9 cellular contexts compared by ENCODE assay signal in the genomic region with DNA sequence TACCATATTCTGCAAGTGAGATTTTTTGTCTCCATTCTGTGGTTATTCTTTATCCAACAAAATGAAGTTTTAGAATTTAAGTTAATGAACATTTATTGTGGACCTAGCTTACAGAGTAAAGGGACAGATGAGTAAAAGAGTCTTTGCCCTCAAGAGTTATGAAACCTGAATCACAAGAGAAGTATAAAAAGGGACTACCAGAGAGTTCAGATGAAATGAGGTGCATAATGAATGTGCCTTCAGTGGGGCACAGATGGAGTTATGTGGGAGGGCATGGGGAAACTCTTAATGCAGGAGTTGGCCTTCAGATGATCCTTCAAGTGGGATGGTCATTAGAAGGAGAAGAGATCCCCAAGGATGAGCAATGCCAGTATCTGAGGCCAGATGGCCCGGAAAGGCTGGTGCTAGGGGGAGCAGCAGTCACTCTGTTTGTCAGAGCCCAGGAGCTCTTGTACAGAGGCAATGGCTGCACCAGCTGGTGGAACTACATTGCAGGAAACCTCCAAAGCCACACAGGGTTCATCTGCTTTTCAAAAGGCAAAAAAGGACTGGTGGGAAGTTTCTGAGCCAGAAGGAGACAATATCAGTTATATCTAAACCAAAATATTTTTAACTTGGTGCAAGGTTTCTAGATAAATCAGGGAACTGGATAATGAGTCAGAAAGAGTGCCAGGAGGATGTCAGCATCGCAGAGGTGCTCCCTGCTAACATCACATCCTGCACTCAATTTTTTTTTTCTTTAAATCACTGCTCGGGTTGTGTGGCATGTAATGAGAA.
DNase-seq lines count a peak whose midpoint lies in the region; ATAC-seq, FAIRE-seq and TF ChIP-seq lines count a peak whose summit lies in the region.
"Had no signal": no experiment of that assay in that cellular context is flagged by ENCODE, and none has a peak within 500 bp of the region (broad histone marks: within the 10 kb centered on the region; RNA-seq: fewer than 3 reads in every experiment).

No MANE protein-coding gene starts in this region.

- H3K27me3 ChIP-seq in small intestine (ENCODE audit: control insufficient read depth in 2 of 2, insufficient read depth in 2 of 2, low read length in 2 of 2) = no peaks in the 10 kb centered on the region

- TF ChIP-seq CTCF in AG10803 (conservative IDR thresholded peaks at IDR 0.05; ENCODE audit: low read length) = no peak
- no peak for TF ChIP-seq CTCF in fibroblast of the aortic adventitia (IDR thresholded peaks at IDR 0.05; ENCODE audit: insufficient read depth, low read length)

- intact Hi-C loops in head of caudate nucleus (cut with DNase I) = no loop called here

- H3K36me3 ChIP-seq in small intestine (ENCODE audit: control insufficient read depth in 2 of 2, insufficient read depth in 2 of 2, low read length in 2 of 2) = no peaks in the 10 kb centered on the region

- no peaks in the 10 kb centered on the region for H3K9me3 ChIP-seq in small intestine (ENCODE audit: control insufficient read depth, low read depth)

- ATAC-seq in GM19324 (IDR thresholded peaks at IDR 0.05; ENCODE audit: low FRiP score, unreplicated experiment) = peak; percentile 29

- WGBS in small intestine, 3 donors = 70 to 90% (median 76%) methylated on average over 3 of the region's 3 CpGs

- H3K27ac ChIP-seq in small intestine (ENCODE audit: low read depth in 1 of 2, low read length in 1 of 2) = peak overlapping the region in 1 of 2 donors; percentile 55

- no peak for FAIRE-seq in small intestine (lab: Jason Lieb, UNC)
- FAIRE-seq: islet of Langerhans had no signal

- no peaks in the 10 kb centered on the region for H3K4me1 ChIP-seq in small intestine (ENCODE audit: control insufficient read depth in 2 of 2, insufficient read depth in 1 of 2, low read depth in 1 of 2, low read length in 1 of 2)

- DNase-seq in AG10803 (ENCODE audit: low read depth) (peak; percentile 8), fibroblast of the aortic adventitia (ENCODE audit: low read depth) (peak; percentile 28), AG20443 (ENCODE audit: low spot score) (no peak), small intestine (no peak), midbrain (lab: John Stamatoyannopoulos, UW) (no peak), head of caudate nucleus (no peak)
- peak; percentile 6 for DNase-seq in Jurkat, Clone E6-1 (ENCODE audit: low read depth, low spot score)

- H3K4me3 ChIP-seq in AG10803 (ENCODE audit: low read length) (no peak overlapping the region), fibroblast of the aortic adventitia (ENCODE audit: low read depth, low read length) (no peak overlapping the region), small intestine (ENCODE audit: low read depth in 1 of 2, low read length in 2 of 2) (no peak overlapping the region)
- H3K4me3 ChIP-seq in Jurkat, Clone E6-1 (ENCODE audit: low read length) = no peak overlapping the region

Comparison
In these comparisons a context has a peak if more than half of its experiments do, and no peak if none do; other contexts are left out.
1. DNase-seq: peak in AG10803 (single experiment), Jurkat, Clone E6-1 (single experiment) and fibroblast of the aortic adventitia (single experiment); none in AG20443 (single experiment), small intestine (single experiment), midbrain (single experiment) and head of caudate nucleus (0 of 42).